Comparison of ENCODE assay signal across 1 cellular context in the genomic region with DNA sequence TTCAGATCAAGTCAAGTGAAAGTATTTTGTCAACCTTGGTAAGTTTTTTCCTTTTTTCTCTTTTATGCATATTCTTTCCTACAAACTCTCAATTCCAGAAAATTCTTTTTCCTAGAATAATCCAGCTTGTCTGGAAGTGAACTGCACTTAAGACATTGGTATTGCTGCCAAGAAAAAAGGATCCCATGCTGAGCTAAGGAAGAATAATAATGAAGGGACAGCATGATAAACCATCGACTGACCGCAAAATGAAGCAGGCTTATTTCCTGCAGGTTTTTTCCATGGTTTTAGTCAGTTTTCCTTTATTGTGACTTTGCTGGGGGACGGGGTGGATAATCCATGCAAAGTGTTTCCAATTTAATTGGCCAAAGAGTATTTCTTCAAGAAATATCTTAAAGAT.
TF ChIP-seq lines count a peak whose summit lies in the region.

No MANE protein-coding gene starts in this region.

TF ChIP-seq in IMR-90, 13 proteins besides CTCF, POLR2A, EP300 and RAD21 (continued from another document):
- TF ChIP-seq, protein P1, sequence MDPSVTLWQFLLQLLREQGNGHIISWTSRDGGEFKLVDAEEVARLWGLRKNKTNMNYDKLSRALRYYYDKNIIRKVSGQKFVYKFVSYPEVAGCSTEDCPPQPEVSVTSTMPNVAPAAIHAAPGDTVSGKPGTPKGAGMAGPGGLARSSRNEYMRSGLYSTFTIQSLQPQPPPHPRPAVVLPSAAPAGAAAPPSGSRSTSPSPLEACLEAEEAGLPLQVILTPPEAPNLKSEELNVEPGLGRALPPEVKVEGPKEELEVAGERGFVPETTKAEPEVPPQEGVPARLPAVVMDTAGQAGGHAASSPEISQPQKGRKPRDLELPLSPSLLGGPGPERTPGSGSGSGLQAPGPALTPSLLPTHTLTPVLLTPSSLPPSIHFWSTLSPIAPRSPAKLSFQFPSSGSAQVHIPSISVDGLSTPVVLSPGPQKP (IDR thresholded peaks at IDR 0.05; ENCODE audit: borderline replicate concordance, low read depth, low read length), result no peak
